Comparison of ENCODE assay signal across 8 cellular contexts in genomic region chr5:15501057-15501791, GRCh38. TPM values are rescaled to one million over a fixed set of nuclear protein-coding genes. Genes with fewer than 3 reads are reported as not detected.
DNase-seq lines count a peak whose midpoint lies in the region; ATAC-seq and TF ChIP-seq lines count a peak whose summit lies in the region.

No MANE protein-coding gene starts in this region.

- H2BK5ac ChIP-seq in H9 (ENCODE audit: insufficient read length, low read length) = no peak overlapping the region

- no peak overlapping the region for H4K91ac ChIP-seq in H9 (ENCODE audit: insufficient read length, low read depth, low read length)

- TF ChIP-seq CTCF in H9 (conservative IDR thresholded peaks at IDR 0.05) = peak; percentile 41; the same call in 2 of the 3 replicates
- no peak for TF ChIP-seq CTCF in PC-9 (conservative IDR thresholded peaks at IDR 0.05)

- H3K4me2 ChIP-seq in H9 (ENCODE audit: insufficient read depth, insufficient read length, low read length) (peak overlapping the region; percentile 93), PC-9 (no peak overlapping the region)

- H3K79me2 ChIP-seq in H9 (ENCODE audit: insufficient read depth, low read length) = no peaks in the 10 kb centered on the region
- H3K79me2 ChIP-seq in PC-9 (ENCODE audit: low read depth) = no peaks in the 10 kb centered on the region

- H3K4me3 ChIP-seq in iPS-18c (ENCODE audit: insufficient read depth, low read depth, low read length) = peak overlapping the region; percentile 87
- H3K4me3 ChIP-seq in skeletal muscle cell (ENCODE audit: low read depth, low read length) = peak overlapping the region; percentile 90
- H3K4me3 ChIP-seq in PC-9 = no peak overlapping the region

- no peaks in the 10 kb centered on the region for H3K9me3 Mint-ChIP-seq in H9

- no peaks in the 10 kb centered on the region for H3K36me3 ChIP-seq in PC-9 (ENCODE audit: low read depth)

- no peak overlapping the region for H3K27ac ChIP-seq in H9 (ENCODE audit: insufficient read length, low read depth, low read length)
- H3K27ac ChIP-seq in PC-9 = no peak overlapping the region

- H2BK15ac ChIP-seq in H9 (ENCODE audit: low read depth, low read length) = no peak overlapping the region

- no TSS peak for BruUV-seq in PC-9 (replicated peaks; lab: Mats Ljungman, UMichigan)

- POLR2A ChIA-PET in PC-9 (lab: Charles Lee; ENCODE audit: unreplicated experiment) = no interaction called here

- no peaks in the 10 kb centered on the region for H3K79me1 ChIP-seq in H9 (ENCODE audit: insufficient read depth, low read depth, low read length, poor library complexity, severe bottlenecking)

- intact Hi-C loops in PC-9 (cut with micrococcal nuclease; ENCODE audit: unreplicated experiment) = no loop called here

- peak overlapping the region; percentile 6 for H3K9ac ChIP-seq in H9 (ENCODE audit: extremely low read depth, insufficient read length, low read length)

- peak; percentile 75 for DNase-seq in H9
- DNase-seq in astrocyte of the hippocampus (ENCODE audit: low read depth, low spot score) = peak; percentile 87
- peak; percentile 52 for DNase-seq in skeletal muscle cell (ENCODE audit: low read depth)
- DNase-seq in NCI-H1092 treated with DMSO at 0.1 percent for 48 hours (lab: John Stamatoyannopoulos, UW) = no peak
- DNase-seq in GM19238 (ENCODE audit: insufficient read length, low spot score) = no peak
- no peak for DNase-seq in PC-9

- no peaks in the 10 kb centered on the region for H3K9me2 ChIP-seq in PC-9 (ENCODE audit: insufficient read depth)

- peaks cover 0 to 11% (median 2%) of the 10 kb centered on the region in 3 experiments; a peak in 4 of 7 replicates for H3K36me3 Mint-ChIP-seq in H9 (ENCODE audit: insufficient read depth in 1 of 3, low read depth in 3 of 3)

- H4K8ac ChIP-seq in H9 (replicated peaks; ENCODE audit: insufficient read length, low read depth, low read length) = no peak overlapping the region

- no peaks in the 10 kb centered on the region for H4K20me1 ChIP-seq in H9 (ENCODE audit: control insufficient read depth, insufficient read depth, insufficient read length)
- H4K20me1 ChIP-seq in PC-9 (ENCODE audit: insufficient read depth) = no peaks in the 10 kb centered on the region

- no peaks in the 10 kb centered on the region for H3F3A ChIP-seq in PC-9 (ENCODE audit: insufficient read depth, low read depth)

- H3K4me1 ChIP-seq in H9 (ENCODE audit: insufficient read depth, low read length) (no peaks in the 10 kb centered on the region), PC-9 (replicated peaks; ENCODE audit: insufficient read depth) (no peaks in the 10 kb centered on the region)

- H3K14ac ChIP-seq in H9 (ENCODE audit: insufficient read depth, low read length) = no peak overlapping the region

- WGBS in H9 (ENCODE audit: extremely low coverage, insufficient read length, low lambda C conversion rate) = no CpG with 5 or more reads among the region's 16 CpGs

- no peak overlapping the region for H2BK120ac ChIP-seq in H9 (ENCODE audit: low read depth, low read length, poor library complexity, severe bottlenecking)

- no peaks in the 10 kb centered on the region for H3K27me3 ChIP-seq in H9 (ENCODE audit: insufficient read depth, low read length)
- H3K27me3 ChIP-seq in PC-9 (ENCODE audit: insufficient read depth, low read depth) = peaks cover 30% of the 10 kb centered on the region

- no peak overlapping the region for H3K56ac ChIP-seq in H9 (ENCODE audit: insufficient read length, low read depth, low read length)

- peaks cover 15% of the 10 kb centered on the region for H3K23me2 ChIP-seq in H9 (ENCODE audit: insufficient read length, low read depth, low read length, poor library complexity, severe bottlenecking)

- H2AFZ ChIP-seq in H9 (ENCODE audit: low read length) (no peak overlapping the region), PC-9 (no peak overlapping the region)

- no peak overlapping the region for H3K4ac ChIP-seq in H9 (ENCODE audit: low read depth, low read length)

- H3K27ac Mint-ChIP-seq in H9 = peak overlapping the region in 1 of 3 experiments; percentile 41; a peak in 1 of 7 replicates

- CTCF ChIA-PET in PC-9 (lab: Charles Lee) = no interaction called here

- H4K5ac ChIP-seq in H9 (ENCODE audit: insufficient read length, low read depth, low read length) = no peak overlapping the region

- no peak overlapping the region for H3K23ac ChIP-seq in H9 (ENCODE audit: insufficient read length, low read depth, low read length)

- no peak overlapping the region for H2AK5ac ChIP-seq in H9 (ENCODE audit: insufficient read length, low read length)

- no peak overlapping the region for H3T11ph ChIP-seq in H9 (ENCODE audit: low read length)

- H3K4me1 Mint-ChIP-seq in H9 = peaks cover 43 to 48% of the 10 kb centered on the region in 2 experiments

- H2BK20ac ChIP-seq in H9 (ENCODE audit: low read depth, low read length, poor library complexity, severe bottlenecking) = no peak overlapping the region

- H3K9me3 ChIP-seq in H9 (ENCODE audit: control insufficient read depth, low read depth, low read length) (no peaks in the 10 kb centered on the region), iPS-18c (ENCODE audit: control insufficient read depth, insufficient read depth, low read length) (no peaks in the 10 kb centered on the region), PC-9 (ENCODE audit: insufficient read depth, low read depth) (no peaks in the 10 kb centered on the region)

- no peak overlapping the region for H3K18ac ChIP-seq in H9 (ENCODE audit: insufficient read length, low read depth, low read length)

- no peak for ATAC-seq in HG02623 (IDR thresholded peaks at IDR 0.05; ENCODE audit: unreplicated experiment)

- H2BK12ac ChIP-seq in H9 (ENCODE audit: insufficient read length, low read depth, low read length) = no peak overlapping the region

- peak overlapping the region; percentile 74 to 89 for H3K4me3 Mint-ChIP-seq in H9

- peaks cover 5% of the 10 kb centered on the region for H3K27me3 Mint-ChIP-seq in H9 (ENCODE audit: low read depth)

RNA-seq across cellular contexts. Expression of gene FBXL7, which starts 1.2 kb away (rescaled TPM):
- 13.7 and 14.6 TPM in 2 replicates for total RNA-seq in H9 (2021)
- total RNA-seq in PC-9 (2021) = not detected in 2 replicates

Comparison
In these comparisons a context has a peak if more than half of its experiments do, and no peak if none do; other contexts are left out.
1. DNase-seq: peak in H9 (single experiment), astrocyte of the hippocampus (single experiment) and skeletal muscle cell (single experiment); none in NCI-H1092 treated with DMSO at 0.1 percent for 48 hours (single experiment), GM19238 (single experiment) and PC-9 (0 of 2).
2. RNA of gene FBXL7, which starts 1.2 kb away (total RNA-seq): 13.7 to 14.6 TPM in H9; not detected in PC-9; every median in the first group is over 10 times any median in the second.